In the genomic region with DNA sequence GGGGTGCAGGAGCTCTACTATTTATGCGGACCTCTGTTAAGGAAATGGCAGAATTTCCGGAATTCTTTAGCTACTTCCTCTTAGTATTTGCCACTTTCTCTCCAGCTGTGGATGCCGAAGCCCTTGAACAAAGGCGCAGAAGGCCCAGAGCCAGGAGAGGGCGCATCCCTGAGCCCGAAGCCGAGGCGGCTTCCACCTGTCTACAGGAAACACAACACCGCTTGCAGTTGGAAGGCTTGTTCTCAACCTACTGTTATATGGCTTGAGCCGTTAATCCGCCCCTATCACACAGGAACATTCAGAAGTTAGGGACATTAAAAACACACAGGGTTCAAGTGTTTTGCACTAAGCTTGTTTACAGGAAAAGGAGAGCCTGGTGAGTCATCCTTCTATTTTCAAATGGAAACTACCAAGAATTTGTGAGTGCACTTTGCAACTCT, we compare ENCODE assay signal across 9 cellular contexts.
DNase-seq lines count a peak whose midpoint lies in the region; ATAC-seq and TF ChIP-seq lines count a peak whose summit lies in the region.
"Had no signal": no experiment of that assay in that cellular context is flagged by ENCODE, and none has a peak within 500 bp of the region (broad histone marks: within the 10 kb centered on the region; RNA-seq: fewer than 3 reads in every experiment).

No MANE protein-coding gene starts in this region.

- DNase-seq in ELF-1 (ENCODE audit: low read depth, low spot score) (peak; percentile 74), NCI-H2196 treated with DMSO at 0.1 percent for 48 hours (lab: John Stamatoyannopoulos, UW; ENCODE audit: unreplicated experiment) (peak; percentile 49), endodermal cell (peak; percentile 92), neural crest cell (ENCODE audit: low read depth, low spot score) (no peak), NCI-H2081 (lab: John Stamatoyannopoulos, UW) (no peak)
- no peak for DNase-seq in stimulated activated CD4-positive, alpha-beta T cell treated with anti-CD3 and anti-CD28 coated beads, Interleukin-2, amount 100 ng/mL, for 24 hours
- DNase-seq: sigmoid colon had no signal

- H3K27me3 Mint-ChIP-seq in endodermal cell (ENCODE audit: insufficient read depth): no peaks in the 10 kb centered on the region
- no peaks in the 10 kb centered on the region for H3K27me3 Mint-ChIP-seq in neural crest cell (ENCODE audit: low read depth)

- no peaks in the 10 kb centered on the region for H3K36me3 Mint-ChIP-seq in endodermal cell (ENCODE audit: low read depth)
- no peaks in the 10 kb centered on the region for H3K36me3 Mint-ChIP-seq in neural crest cell (ENCODE audit: low read depth)

- no peaks in the 10 kb centered on the region for H3K27me3 ChIP-seq in endodermal cell (ENCODE audit: control insufficient read depth, insufficient read depth, low read length, poor library complexity, severe bottlenecking)
- H3K27me3 ChIP-seq: sigmoid colon had no signal

- no peaks in the 10 kb centered on the region for H3K9me3 ChIP-seq in endodermal cell (ENCODE audit: control insufficient read depth, low read length)
- H3K9me3 ChIP-seq: sigmoid colon had no signal

- 57 to 69% methylated on average over 2 to 11 of the region's 11 CpGs for WGBS in endodermal cell (ENCODE audit: insufficient coverage in 1 of 2, insufficient read length in 1 of 2), 2 experiments

- ATAC-seq in HG03139 (IDR thresholded peaks at IDR 0.05; ENCODE audit: unreplicated experiment) (no peak), HG03571 (IDR thresholded peaks at IDR 0.05; ENCODE audit: unreplicated experiment) (no peak)

- H3K9me3 Mint-ChIP-seq in endodermal cell (no peaks in the 10 kb centered on the region), neural crest cell (no peaks in the 10 kb centered on the region)

- H3K4me3 ChIP-seq in endodermal cell (ENCODE audit: low read length): no peak overlapping the region
- H3K4me3 ChIP-seq: sigmoid colon had no signal

- TF ChIP-seq CTCF in endodermal cell (conservative IDR thresholded peaks at IDR 0.05) (peak; percentile 81), neural crest cell (conservative IDR thresholded peaks at IDR 0.05) (no peak)

- H3K4me1 Mint-ChIP-seq in endodermal cell (peaks cover 26% of the 10 kb centered on the region), neural crest cell (peaks cover 24% of the 10 kb centered on the region)

- H3K4me3 Mint-ChIP-seq in endodermal cell: no peak overlapping the region
- no peak overlapping the region for H3K4me3 Mint-ChIP-seq in neural crest cell

- peak overlapping the region; percentile 72 for H3K27ac Mint-ChIP-seq in endodermal cell
- H3K27ac Mint-ChIP-seq in neural crest cell (ENCODE audit: unreplicated experiment): peak overlapping the region; percentile 19

- H3K9ac ChIP-seq in endodermal cell (ENCODE audit: extremely low read depth, low read length, poor library complexity, severe bottlenecking): no peak overlapping the region

- no peaks in the 10 kb centered on the region for H3K4me1 ChIP-seq in endodermal cell (ENCODE audit: control insufficient read depth, insufficient read depth, low read length)

- H3K36me3 ChIP-seq in endodermal cell (ENCODE audit: control insufficient read depth, insufficient read depth, low read length): no peaks in the 10 kb centered on the region
- H3K36me3 ChIP-seq: sigmoid colon had no signal

- H3K27ac ChIP-seq in endodermal cell (ENCODE audit: low read depth, low read length): peak overlapping the region; percentile 74

Comparison
In these comparisons a context has a peak if more than half of its experiments do, and no peak if none do; other contexts are left out.
1. DNase-seq: peak in ELF-1 (single experiment), NCI-H2196 treated with DMSO at 0.1 percent for 48 hours (single experiment) and endodermal cell (single experiment); none in neural crest cell (single experiment), NCI-H2081 (0 of 2) and stimulated activated CD4-positive, alpha-beta T cell treated with anti-CD3 and anti-CD28 coated beads, Interleukin-2, amount 100 ng/mL, for 24 hours (0 of 2).